9 cellular contexts compared by ENCODE assay signal in the genomic region with DNA sequence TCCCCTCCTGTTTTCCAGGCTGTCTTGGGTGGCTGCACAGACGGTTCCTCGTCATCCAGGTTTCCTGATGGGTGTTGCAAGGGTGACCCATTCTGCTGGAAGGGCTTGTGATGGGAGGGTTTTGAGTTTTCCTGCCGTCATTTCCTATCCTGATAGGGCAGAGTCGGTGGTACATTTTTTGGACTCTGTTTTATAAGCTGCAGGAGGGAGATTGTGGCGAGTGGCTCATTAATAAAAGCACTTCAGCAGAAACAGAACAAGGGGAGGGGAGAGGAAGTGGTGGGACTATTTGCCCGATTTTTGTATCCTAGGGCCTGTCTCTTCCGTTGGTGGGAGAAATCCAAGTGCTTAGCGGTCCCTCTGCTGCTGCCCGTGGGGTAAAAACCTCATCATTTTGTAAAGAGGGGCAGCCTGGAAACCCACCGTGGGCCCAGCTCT. TPM values are rescaled to one million over a fixed set of nuclear protein-coding genes. Genes with fewer than 3 reads are reported as not detected.
A peak's percentile ranks its signal among the peaks of the same experiment; 100 is the strongest.
DNase-seq lines count a peak whose midpoint lies in the region; ATAC-seq and TF ChIP-seq lines count a peak whose summit lies in the region.
"Had no signal": no experiment of that assay in that cellular context is flagged by ENCODE, and none has a peak within 500 bp of the region (broad histone marks: within the 10 kb centered on the region; RNA-seq: fewer than 3 reads in every experiment).

No MANE protein-coding gene starts in this region.

- no peak overlapping the region for H3K4me3 ChIP-seq in fibroblast of villous mesenchyme (ENCODE audit: low read depth, low read length)
- H3K4me3 ChIP-seq: pancreas had no signal

- no peak for TF ChIP-seq CTCF in fibroblast of villous mesenchyme (IDR thresholded peaks at IDR 0.05; ENCODE audit: insufficient read depth, low read depth, low read length)

- peak; percentile 84 for DNase-seq in EL
- peak; percentile 45 for DNase-seq in UCSD-AML1 (lab: John Stamatoyannopoulos, UW; ENCODE audit: unreplicated experiment)
- DNase-seq in fibroblast of villous mesenchyme (ENCODE audit: low read depth), result peak; percentile 95
- DNase-seq in renal cortical epithelial cell (ENCODE audit: low read depth), result peak; percentile 89
- no peak for DNase-seq in stimulated activated naive CD4-positive, alpha-beta T cell treated with Interleukin-2 at 50 U/mL for 16 hours (lab: John Stamatoyannopoulos, UW)
- no peak for DNase-seq in activated T-cell treated with anti-CD3 and anti-CD28 coated beads, Interleukin-2, amount 50 U/mL, for 48 hours
- no peak for DNase-seq in mucosa of gallbladder (ENCODE audit: low spot score)

- ATAC-seq in HG03108 (IDR thresholded peaks at IDR 0.05; ENCODE audit: unreplicated experiment), result no peak
- ATAC-seq: pancreas had no signal

RNA-seq across cellular contexts. Expression of gene TSPAN9, which starts 40.0 kb away (rescaled TPM):
- total RNA-seq in fibroblast of villous mesenchyme (41.6 and 76.0 TPM in 2 replicates), renal cortical epithelial cell (24.7 and 91.3 TPM in 2 replicates), mucosa of gallbladder (38.7 TPM)

Comparison
In these comparisons a context has a peak if more than half of its experiments do, and no peak if none do; other contexts are left out.
1. DNase-seq: peak in EL (single experiment), UCSD-AML1 (single experiment), fibroblast of villous mesenchyme (single experiment) and renal cortical epithelial cell (single experiment); none in stimulated activated naive CD4-positive, alpha-beta T cell treated with Interleukin-2 at 50 U/mL for 16 hours (single experiment), activated T-cell treated with anti-CD3 and anti-CD28 coated beads, Interleukin-2, amount 50 U/mL, for 48 hours (0 of 2) and mucosa of gallbladder (single experiment).